ENCODE assay signal across 8 cellular contexts in genomic region chr11:32090774-32091370, GRCh38. TPM values are rescaled to one million over a fixed set of nuclear protein-coding genes. Genes with fewer than 3 reads are reported as not detected.
DNase-seq lines count a peak whose midpoint lies in the region; ATAC-seq and TF ChIP-seq lines count a peak whose summit lies in the region.

Gene RCN1, plus strand, starts transcription at chr11:32091074. Its CDS starts 123 bp downstream, at chr11:32091197.

- H3K27me3 Mint-ChIP-seq in CD4-positive, alpha-beta T cell: peaks cover 23% of the 10 kb centered on the region

- H3K4me2 ChIP-seq in PC-9 (peak within 1 kb of the TSS; percentile 90), neural cell (ENCODE audit: low read length) (peak within 1 kb of the TSS; percentile 68)

- H3K4me1 ChIP-seq in PC-9 (replicated peaks; ENCODE audit: insufficient read depth): peaks cover 58% of the 10 kb centered on the region
- H3K4me1 ChIP-seq in foreskin keratinocyte: peaks cover 13% of the 10 kb centered on the region
- H3K4me1 ChIP-seq in thoracic aorta (ENCODE audit: control insufficient read depth in 1 of 2, low read depth in 2 of 2): peaks cover 16 to 37% of the 10 kb centered on the region in 2 donors

- H3K36me3 ChIP-seq in PC-9 (ENCODE audit: low read depth) (peaks cover 10% of the 10 kb centered on the region; the same call in 1 of the 2 replicates), neural cell (ENCODE audit: insufficient read depth, low read length) (no peaks in the 10 kb centered on the region), thoracic aorta (no peaks in the 10 kb centered on the region)

- CTCF ChIA-PET in CD4-positive, alpha-beta T cell (lab: Charles Lee): no interaction called here
- CTCF ChIA-PET in PC-9 (lab: Charles Lee): interaction anchor here (0.6 kb wide), 3 partner anchors 38 to 220 kb away, joined by 3 to 7 read pairs (median 7); no protein-coding TSS in a partner anchor

- no TSS peak for BruUV-seq in PC-9 (replicated peaks; lab: Mats Ljungman, UMichigan)

- H3K27ac ChIP-seq in CD4-positive, alpha-beta T cell (ENCODE audit: low read depth, low read length): peak within 1 kb of the TSS; percentile 7
- H3K27ac ChIP-seq in PC-9 (peak within 1 kb of the TSS; percentile 89), foreskin keratinocyte (peak within 1 kb of the TSS; percentile 78), neural cell (ENCODE audit: low read length) (no peak within 1 kb of the TSS), thoracic aorta (peak within 1 kb of the TSS; percentile 77 to 80)

- H3F3A ChIP-seq in PC-9 (ENCODE audit: insufficient read depth, low read depth): peaks cover 31% of the 10 kb centered on the region
- no peaks in the 10 kb centered on the region for H3F3A ChIP-seq in neural cell (ENCODE audit: insufficient read depth, low read length, poor library complexity, severe bottlenecking)

- H3K36me3 Mint-ChIP-seq in CD4-positive, alpha-beta T cell (ENCODE audit: low read depth): no peaks in the 10 kb centered on the region

- H4K20me1 ChIP-seq in PC-9 (ENCODE audit: insufficient read depth): peaks cover 39% of the 10 kb centered on the region
- no peaks in the 10 kb centered on the region for H4K20me1 ChIP-seq in neural cell (ENCODE audit: insufficient read depth)

- DNase-seq in CD4-positive, alpha-beta T cell: peak in 7 of 10 experiments; percentile 8 to 43 (median 17)
- DNase-seq in PC-9 (peak; percentile 48 to 82), foreskin keratinocyte (no peak), thoracic aorta (ENCODE audit: low spot score) (peak; percentile 9)
- DNase-seq in activated naive CD4-positive, alpha-beta T cell (lab: John Stamatoyannopoulos, UW): peak in 3 of 4 experiments; percentile 8 to 29 (median 13)

- TF ChIP-seq EP300 in neural cell (conservative IDR thresholded peaks at IDR 0.05; ENCODE audit: poor library complexity, severe bottlenecking): no peak

- no peaks in the 10 kb centered on the region for H3K27me3 ChIP-seq in CD4-positive, alpha-beta T cell (ENCODE audit: control insufficient read depth, insufficient read depth, low read length)
- H3K27me3 ChIP-seq in PC-9 (ENCODE audit: insufficient read depth, low read depth) (no peaks in the 10 kb centered on the region), foreskin keratinocyte (no peaks in the 10 kb centered on the region), neural cell (ENCODE audit: insufficient read depth, low read depth, low read length) (no peaks in the 10 kb centered on the region), thoracic aorta (replicated peaks; ENCODE audit: insufficient read depth) (no peaks in the 10 kb centered on the region)

- H2AFZ ChIP-seq in PC-9 (peak within 1 kb of the TSS; percentile 70), neural cell (ENCODE audit: low read depth, low read length) (peak within 1 kb of the TSS; percentile 21)

- H3K4me3 ChIP-seq in PC-9 (peak within 1 kb of the TSS; percentile 70), neural cell (ENCODE audit: low read length) (peak within 1 kb of the TSS; percentile 69), thoracic aorta (peak within 1 kb of the TSS; percentile 90)

- peak within 1 kb of the TSS; percentile 86 for H3K4me3 Mint-ChIP-seq in CD4-positive, alpha-beta T cell

- H3K9ac ChIP-seq in neural cell (ENCODE audit: low read length): peak within 1 kb of the TSS; percentile 56

- ATAC-seq in CD4-positive, alpha-beta T cell (ENCODE audit: poor library complexity): peak; percentile 45
- ATAC-seq in GM19328 (IDR thresholded peaks at IDR 0.05; ENCODE audit: unreplicated experiment) (peak; percentile 46), HG03442 (IDR thresholded peaks at IDR 0.05; ENCODE audit: unreplicated experiment) (peak; percentile 43), foreskin keratinocyte (peak; percentile 45), thoracic aorta (ENCODE audit: insufficient number of reproducible peaks, low FRiP score, low read depth) (peak; percentile 27)

- peak within 1 kb of the TSS; percentile 78 for H3K27ac Mint-ChIP-seq in CD4-positive, alpha-beta T cell

- peaks cover 17% of the 10 kb centered on the region for H3K4me1 Mint-ChIP-seq in CD4-positive, alpha-beta T cell (ENCODE audit: low read depth)

- H3K79me2 ChIP-seq in PC-9 (ENCODE audit: low read depth): peaks cover 47% of the 10 kb centered on the region
- H3K79me2 ChIP-seq in neural cell (replicated peaks; ENCODE audit: insufficient read depth, low read length): peaks cover 36% of the 10 kb centered on the region

- H3K9me3 ChIP-seq in CD4-positive, alpha-beta T cell (ENCODE audit: control insufficient read depth, low read length): no peaks in the 10 kb centered on the region
- H3K9me3 ChIP-seq in PC-9 (ENCODE audit: insufficient read depth, low read depth) (no peaks in the 10 kb centered on the region), neural cell (ENCODE audit: low read length) (no peaks in the 10 kb centered on the region), thoracic aorta (no peaks in the 10 kb centered on the region)

- TF ChIP-seq CTCF in CD4-positive, alpha-beta T cell (IDR thresholded peaks at IDR 0.05): no peak
- TF ChIP-seq CTCF in PC-9 (conservative IDR thresholded peaks at IDR 0.05) (no peak), foreskin keratinocyte (conservative IDR thresholded peaks at IDR 0.05) (no peak), neural cell (IDR thresholded peaks at IDR 0.05; ENCODE audit: poor library complexity, severe bottlenecking) (no peak), thoracic aorta (IDR thresholded peaks at IDR 0.05) (no peak)

- intact Hi-C loops in CD4-positive, alpha-beta T cell (cut with DNase I, micrococcal nuclease): loop anchor here (5.0 kb wide), 2 partner anchors 1764 to 1769 kb away; partner anchors contain the start of gene ARL14EP (in 1 of the 2)
- intact Hi-C loops in PC-9 (cut with micrococcal nuclease; ENCODE audit: unreplicated experiment): loop anchor here (2.0 to 5.0 kb wide), 2 partner anchors 28 to 39 kb away; no protein-coding TSS in a partner anchor

- H3K9me2 ChIP-seq in PC-9 (ENCODE audit: insufficient read depth) (no peaks in the 10 kb centered on the region), neural cell (ENCODE audit: insufficient read depth, low read length) (no peaks in the 10 kb centered on the region)

- peak; percentile 25 for TF ChIP-seq RAD21 in neural cell (conservative IDR thresholded peaks at IDR 0.05)

- POLR2A ChIA-PET in CD4-positive, alpha-beta T cell (lab: Charles Lee): no interaction called here
- POLR2A ChIA-PET in PC-9 (lab: Charles Lee; ENCODE audit: unreplicated experiment): interaction anchor here (0.6 to 0.7 kb wide), 4 partner anchors 17 to 417 kb away, joined by 3 to 4 read pairs (median 4); no protein-coding TSS in a partner anchor

- no peaks in the 10 kb centered on the region for H3K9me3 Mint-ChIP-seq in CD4-positive, alpha-beta T cell

TF ChIP-seq in neural cell, 6 proteins besides CTCF, POLR2A, EP300 and RAD21:
- peak; percentile 86 for TF ChIP-seq REST (IDR thresholded peaks at IDR 0.05; ENCODE audit: borderline replicate concordance)
- TF ChIP-seq POLR2AphosphoS5 (IDR thresholded peaks at IDR 0.05): no peak
- TF ChIP-seq MXI1 (conservative IDR thresholded peaks at IDR 0.05; ENCODE audit: poor library complexity, severe bottlenecking): peak; percentile 39

RNA-seq across cellular contexts. Expression of gene RCN1, which starts in this region (rescaled TPM):
- 1 to 10 TPM; 7.4 to 9.1 TPM for total RNA-seq in CD4-positive, alpha-beta T cell
- total RNA-seq in PC-9 (2021) (206 and 211 TPM in 2 replicates), foreskin keratinocyte (69.7 and 80.1 TPM in 2 replicates), thoracic aorta (10 to 100 TPM; 88.5 to 91.6 TPM)
- polyA plus RNA-seq in foreskin keratinocyte (65.5 and 68.1 TPM in 2 replicates), neural cell (60.3 and 66.7 TPM in 2 replicates)
- polyA minus RNA-seq in neural cell: 47.2 and 53.6 TPM in 2 replicates

Comparison
In these comparisons a context has a peak if more than half of its experiments do, and no peak if none do; other contexts are left out.
1. DNase-seq: peak in CD4-positive, alpha-beta T cell (7 of 10), PC-9 (2 of 2), activated naive CD4-positive, alpha-beta T cell (3 of 4) and thoracic aorta (single experiment); none in foreskin keratinocyte (0 of 2).
2. Peak in every context shown above with its lines, with median percentiles within 50 percentile points of each other: ATAC-seq and H3K4me3 ChIP-seq.